ENCODE assay signal across 9 cellular contexts in the genomic region with DNA sequence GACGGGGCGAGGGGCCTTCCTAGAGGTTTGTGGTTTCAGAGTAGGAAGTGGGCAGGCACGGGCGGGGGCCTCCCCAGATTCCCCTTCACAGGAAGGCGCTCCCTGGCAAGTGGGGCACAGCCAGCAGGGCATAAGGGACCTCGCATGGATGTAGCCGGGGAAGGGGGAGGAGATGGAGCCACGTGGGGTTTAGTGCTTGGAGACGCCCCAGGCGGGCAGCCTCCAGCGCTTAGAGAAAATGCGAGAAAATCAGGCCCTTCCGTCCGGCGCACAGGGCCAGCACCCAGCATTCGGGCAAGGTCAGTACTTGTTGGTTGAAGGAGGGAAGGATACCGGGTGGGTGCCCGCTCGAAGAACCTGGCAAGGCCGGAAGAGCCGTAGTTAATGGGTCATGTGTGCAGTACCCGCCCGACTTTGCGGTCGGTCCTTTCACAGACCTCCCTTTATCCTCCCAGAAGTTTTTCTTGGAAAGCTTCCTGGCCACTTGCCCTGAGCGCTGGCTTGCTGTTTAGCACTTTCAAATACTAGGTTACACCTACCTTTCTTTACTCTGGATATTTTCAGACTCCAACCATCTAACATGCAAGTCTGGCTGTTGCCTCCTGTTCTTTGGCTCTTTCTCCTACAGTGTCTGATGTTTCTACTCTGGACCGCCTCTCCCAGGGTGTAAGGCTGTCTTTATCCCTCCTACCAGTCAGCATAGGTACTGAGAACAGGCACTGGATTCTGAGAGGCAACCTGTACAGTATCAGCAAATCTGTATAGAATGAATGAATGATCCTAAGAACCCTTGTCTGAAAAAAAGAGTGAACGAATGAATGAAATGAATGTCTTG.
DNase-seq lines count a peak whose midpoint lies in the region; ATAC-seq and TF ChIP-seq lines count a peak whose summit lies in the region.
"Had no signal": no experiment of that assay in that cellular context is flagged by ENCODE, and none has a peak within 500 bp of the region (broad histone marks: within the 10 kb centered on the region; RNA-seq: fewer than 3 reads in every experiment).

No MANE protein-coding gene starts in this region.

- H3K27me3 ChIP-seq in foreskin keratinocyte, result peaks cover 95% of the 10 kb centered on the region
- no peaks in the 10 kb centered on the region for H3K27me3 ChIP-seq in parathyroid adenoma (ENCODE audit: control insufficient read depth, insufficient read depth, low read length)

- no peaks in the 10 kb centered on the region for H3K36me3 ChIP-seq in parathyroid adenoma (ENCODE audit: control insufficient read depth, insufficient read depth, low read length)

- no peaks in the 10 kb centered on the region for H3K36me3 Mint-ChIP-seq in effector memory CD8-positive, alpha-beta T cell (ENCODE audit: insufficient read depth)

- H3K4me1 ChIP-seq in foreskin keratinocyte (no peaks in the 10 kb centered on the region), parathyroid adenoma (no peaks in the 10 kb centered on the region)

- H3K4me2 ChIP-seq in parathyroid adenoma (ENCODE audit: low read length), result peak overlapping the region; percentile 78

- H3K4me3 ChIP-seq in parathyroid adenoma (ENCODE audit: low read depth, low read length), result peak overlapping the region; percentile 52

- H3K27me3 Mint-ChIP-seq in effector memory CD8-positive, alpha-beta T cell, result peaks cover 78 to 94% of the 10 kb centered on the region in 2 donors

- H3K9me3 ChIP-seq in parathyroid adenoma (ENCODE audit: control insufficient read depth, low read length), result no peaks in the 10 kb centered on the region

- peak; percentile 30 for DNase-seq in DMS79 (lab: John Stamatoyannopoulos, UW)
- peak; percentile 47 for DNase-seq in NCI-H510A treated with DMSO at 0.1 percent for 48 hours (lab: John Stamatoyannopoulos, UW)
- no peak for DNase-seq in foreskin keratinocyte
- no peak for DNase-seq in SIG-M5 treated with dmso at 0.1 percent for 504 hours (lab: John Stamatoyannopoulos, UW; ENCODE audit: unreplicated experiment)
- DNase-seq in GM20000 (ENCODE audit: low spot score), result no peak
- DNase-seq in effector memory CD8-positive, alpha-beta T cell, result no peak
- no peak for DNase-seq in activated CD4-positive, CD25-positive, alpha-beta regulatory T cell (lab: John Stamatoyannopoulos, UW)

- H3K79me2 ChIP-seq in parathyroid adenoma, result no peaks in the 10 kb centered on the region

- peaks cover 0 to 9% of the 10 kb centered on the region in 2 donors for H3K4me1 Mint-ChIP-seq in effector memory CD8-positive, alpha-beta T cell (ENCODE audit: low read depth in 2 of 2)

- no peak overlapping the region for H3K27ac Mint-ChIP-seq in effector memory CD8-positive, alpha-beta T cell

- H3K4me3 Mint-ChIP-seq in effector memory CD8-positive, alpha-beta T cell, result no peak overlapping the region

- peak overlapping the region; percentile 87 for H2AFZ ChIP-seq in parathyroid adenoma

- no peaks in the 10 kb centered on the region for H3K9me3 Mint-ChIP-seq in effector memory CD8-positive, alpha-beta T cell

- TF ChIP-seq CTCF in foreskin keratinocyte (conservative IDR thresholded peaks at IDR 0.05), result no peak
- TF ChIP-seq CTCF in parathyroid adenoma (IDR thresholded peaks at IDR 0.05), result no peak
- no peak for TF ChIP-seq CTCF in GM20000 (IDR thresholded peaks at IDR 0.05; ENCODE audit: extremely low read depth, missing control alignments)

- H3K27ac ChIP-seq in foreskin keratinocyte (no peak overlapping the region), parathyroid adenoma (no peak overlapping the region)
- H3K27ac ChIP-seq: epithelial cell of prostate had no signal

- peak; percentile 24 for ATAC-seq in foreskin keratinocyte
- ATAC-seq in effector memory CD8-positive, alpha-beta T cell (replicated peaks), result no peak

- H3K9ac ChIP-seq in parathyroid adenoma, result no peak overlapping the region

Comparison
In these comparisons a context has a peak if more than half of its experiments do, and no peak if none do; other contexts are left out.
1. DNase-seq: peak in DMS79 (single experiment) and NCI-H510A treated with DMSO at 0.1 percent for 48 hours (single experiment); none in foreskin keratinocyte (0 of 2), SIG-M5 treated with dmso at 0.1 percent for 504 hours (single experiment), GM20000 (single experiment), effector memory CD8-positive, alpha-beta T cell (0 of 3) and activated CD4-positive, CD25-positive, alpha-beta regulatory T cell (0 of 4).